In the genomic region with DNA sequence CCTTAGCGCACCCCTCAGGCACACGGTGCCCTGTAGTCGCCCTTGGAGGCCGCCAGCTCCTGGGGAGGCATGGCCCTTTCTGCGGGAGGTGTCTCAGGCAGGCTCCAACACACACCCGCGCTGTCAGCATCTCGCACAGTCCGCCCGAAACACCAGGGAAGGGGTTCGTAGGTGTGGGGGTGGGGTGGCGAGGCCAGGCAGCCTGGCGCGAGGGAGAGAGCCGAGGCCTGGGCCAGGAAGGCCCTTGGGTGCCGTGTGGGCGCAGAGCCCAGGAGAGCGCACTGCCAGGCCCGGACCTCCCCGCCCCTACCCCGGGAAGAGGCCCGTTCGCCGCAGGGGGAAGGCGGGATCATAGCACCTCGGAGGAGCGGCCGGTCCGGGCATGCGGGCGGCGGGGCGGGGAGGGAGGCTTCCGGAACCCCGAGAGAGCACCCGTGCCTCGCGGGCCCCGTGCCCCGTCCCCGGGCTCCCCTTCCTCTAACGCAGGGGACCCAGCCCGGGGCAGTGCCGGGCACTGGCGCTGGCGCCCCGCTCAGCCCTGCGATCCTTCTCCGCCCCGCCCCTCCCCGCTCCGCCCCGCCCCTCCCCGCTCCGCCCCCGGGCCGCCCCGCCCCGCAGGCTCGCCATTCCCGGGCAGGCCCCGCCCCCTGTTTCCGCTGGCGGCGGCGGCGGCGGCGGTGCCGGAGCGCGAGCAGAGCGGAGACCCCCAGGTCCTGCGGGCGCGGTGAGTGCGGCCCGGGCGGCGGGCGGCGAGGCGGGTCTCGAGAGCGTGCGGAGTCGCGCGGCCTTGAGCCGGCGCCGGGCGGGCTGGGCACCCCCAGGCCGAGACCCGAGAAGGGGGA, we compare ENCODE assay signal across 1 cellular context.
A peak's percentile ranks its signal among the peaks of the same experiment; 100 is the strongest.
TF ChIP-seq lines count a peak whose summit lies in the region.

TSPAN9 (plus strand) TSS at position 650 of the 842 bp plus-strand sequence. CDS start 123,815 bp downstream, outside the sequence.

TF ChIP-seq in K562, 482 proteins besides CTCF, POLR2A, EP300 and RAD21 (continued from another document and continues in another):
- TF ChIP-seq CBX2 (IDR thresholded peaks at IDR 0.05; ENCODE audit: insufficient read depth, low read length, poor library complexity, severe bottlenecking) (no peak), HEY1 (CRISPR knock-in tag; IDR thresholded peaks at IDR 0.05; ENCODE audit: borderline replicate concordance) (no peak), TSC22D4 (tag; IDR thresholded peaks at IDR 0.05) (no peak), ZNF316 (IDR thresholded peaks at IDR 0.05) (no peak), MTA2 (IDR thresholded peaks at IDR 0.05; ENCODE audit: low read depth) (no peak), HNRNPK (IDR thresholded peaks at IDR 0.05; ENCODE audit: low read depth, low read length, poor library complexity, severe bottlenecking) (no peak), ATF6 (CRISPR knock-in tag; IDR thresholded peaks at IDR 0.05) (no peak), ADNP (tag; IDR thresholded peaks at IDR 0.05) (no peak), MYBL2 (IDR thresholded peaks at IDR 0.05; ENCODE audit: low read depth) (no peak), MYBL2 (CRISPR knock-in tag; IDR thresholded peaks at IDR 0.05; ENCODE audit: borderline replicate concordance) (no peak), ZNF780A (CRISPR knock-in tag; IDR thresholded peaks at IDR 0.05) (no peak), JUN (IDR thresholded peaks at IDR 0.05; ENCODE audit: borderline replicate concordance, low read depth, low read length) (no peak), JUN (CRISPR knock-in tag; IDR thresholded peaks at IDR 0.05; ENCODE audit: borderline replicate concordance) (no peak), ATF4 (CRISPR knock-in tag; IDR thresholded peaks at IDR 0.05) (no peak), JUNB (CRISPR knock-in tag; conservative IDR thresholded peaks at IDR 0.05) (no peak), ZFP36 (IDR thresholded peaks at IDR 0.05; ENCODE audit: low read depth, low read length, partially characterized antibody) (no peak), SMAD1 (IDR thresholded peaks at IDR 0.05; ENCODE audit: low read depth, low read length, partially characterized antibody) (no peak), RREB1 (CRISPR knock-in tag; IDR thresholded peaks at IDR 0.05) (no peak), SNRNP70 (optimal IDR thresholded peaks at IDR 0.05; ENCODE audit: low read depth, low read length) (no peak), POLR2G (IDR thresholded peaks at IDR 0.05; ENCODE audit: low read depth, low read length) (0 out of 2 replicates have a peak, but pooled peaks have one; percentile 8), TCF3 (CRISPR knock-in tag; IDR thresholded peaks at IDR 0.05) (no peak), HDAC1 (IDR thresholded peaks at IDR 0.05) (0 out of 4 replicates have a peak, but pooled peaks of 1 of the 2 experiments have one; percentile 15)
- TF ChIP-seq, protein P1, sequence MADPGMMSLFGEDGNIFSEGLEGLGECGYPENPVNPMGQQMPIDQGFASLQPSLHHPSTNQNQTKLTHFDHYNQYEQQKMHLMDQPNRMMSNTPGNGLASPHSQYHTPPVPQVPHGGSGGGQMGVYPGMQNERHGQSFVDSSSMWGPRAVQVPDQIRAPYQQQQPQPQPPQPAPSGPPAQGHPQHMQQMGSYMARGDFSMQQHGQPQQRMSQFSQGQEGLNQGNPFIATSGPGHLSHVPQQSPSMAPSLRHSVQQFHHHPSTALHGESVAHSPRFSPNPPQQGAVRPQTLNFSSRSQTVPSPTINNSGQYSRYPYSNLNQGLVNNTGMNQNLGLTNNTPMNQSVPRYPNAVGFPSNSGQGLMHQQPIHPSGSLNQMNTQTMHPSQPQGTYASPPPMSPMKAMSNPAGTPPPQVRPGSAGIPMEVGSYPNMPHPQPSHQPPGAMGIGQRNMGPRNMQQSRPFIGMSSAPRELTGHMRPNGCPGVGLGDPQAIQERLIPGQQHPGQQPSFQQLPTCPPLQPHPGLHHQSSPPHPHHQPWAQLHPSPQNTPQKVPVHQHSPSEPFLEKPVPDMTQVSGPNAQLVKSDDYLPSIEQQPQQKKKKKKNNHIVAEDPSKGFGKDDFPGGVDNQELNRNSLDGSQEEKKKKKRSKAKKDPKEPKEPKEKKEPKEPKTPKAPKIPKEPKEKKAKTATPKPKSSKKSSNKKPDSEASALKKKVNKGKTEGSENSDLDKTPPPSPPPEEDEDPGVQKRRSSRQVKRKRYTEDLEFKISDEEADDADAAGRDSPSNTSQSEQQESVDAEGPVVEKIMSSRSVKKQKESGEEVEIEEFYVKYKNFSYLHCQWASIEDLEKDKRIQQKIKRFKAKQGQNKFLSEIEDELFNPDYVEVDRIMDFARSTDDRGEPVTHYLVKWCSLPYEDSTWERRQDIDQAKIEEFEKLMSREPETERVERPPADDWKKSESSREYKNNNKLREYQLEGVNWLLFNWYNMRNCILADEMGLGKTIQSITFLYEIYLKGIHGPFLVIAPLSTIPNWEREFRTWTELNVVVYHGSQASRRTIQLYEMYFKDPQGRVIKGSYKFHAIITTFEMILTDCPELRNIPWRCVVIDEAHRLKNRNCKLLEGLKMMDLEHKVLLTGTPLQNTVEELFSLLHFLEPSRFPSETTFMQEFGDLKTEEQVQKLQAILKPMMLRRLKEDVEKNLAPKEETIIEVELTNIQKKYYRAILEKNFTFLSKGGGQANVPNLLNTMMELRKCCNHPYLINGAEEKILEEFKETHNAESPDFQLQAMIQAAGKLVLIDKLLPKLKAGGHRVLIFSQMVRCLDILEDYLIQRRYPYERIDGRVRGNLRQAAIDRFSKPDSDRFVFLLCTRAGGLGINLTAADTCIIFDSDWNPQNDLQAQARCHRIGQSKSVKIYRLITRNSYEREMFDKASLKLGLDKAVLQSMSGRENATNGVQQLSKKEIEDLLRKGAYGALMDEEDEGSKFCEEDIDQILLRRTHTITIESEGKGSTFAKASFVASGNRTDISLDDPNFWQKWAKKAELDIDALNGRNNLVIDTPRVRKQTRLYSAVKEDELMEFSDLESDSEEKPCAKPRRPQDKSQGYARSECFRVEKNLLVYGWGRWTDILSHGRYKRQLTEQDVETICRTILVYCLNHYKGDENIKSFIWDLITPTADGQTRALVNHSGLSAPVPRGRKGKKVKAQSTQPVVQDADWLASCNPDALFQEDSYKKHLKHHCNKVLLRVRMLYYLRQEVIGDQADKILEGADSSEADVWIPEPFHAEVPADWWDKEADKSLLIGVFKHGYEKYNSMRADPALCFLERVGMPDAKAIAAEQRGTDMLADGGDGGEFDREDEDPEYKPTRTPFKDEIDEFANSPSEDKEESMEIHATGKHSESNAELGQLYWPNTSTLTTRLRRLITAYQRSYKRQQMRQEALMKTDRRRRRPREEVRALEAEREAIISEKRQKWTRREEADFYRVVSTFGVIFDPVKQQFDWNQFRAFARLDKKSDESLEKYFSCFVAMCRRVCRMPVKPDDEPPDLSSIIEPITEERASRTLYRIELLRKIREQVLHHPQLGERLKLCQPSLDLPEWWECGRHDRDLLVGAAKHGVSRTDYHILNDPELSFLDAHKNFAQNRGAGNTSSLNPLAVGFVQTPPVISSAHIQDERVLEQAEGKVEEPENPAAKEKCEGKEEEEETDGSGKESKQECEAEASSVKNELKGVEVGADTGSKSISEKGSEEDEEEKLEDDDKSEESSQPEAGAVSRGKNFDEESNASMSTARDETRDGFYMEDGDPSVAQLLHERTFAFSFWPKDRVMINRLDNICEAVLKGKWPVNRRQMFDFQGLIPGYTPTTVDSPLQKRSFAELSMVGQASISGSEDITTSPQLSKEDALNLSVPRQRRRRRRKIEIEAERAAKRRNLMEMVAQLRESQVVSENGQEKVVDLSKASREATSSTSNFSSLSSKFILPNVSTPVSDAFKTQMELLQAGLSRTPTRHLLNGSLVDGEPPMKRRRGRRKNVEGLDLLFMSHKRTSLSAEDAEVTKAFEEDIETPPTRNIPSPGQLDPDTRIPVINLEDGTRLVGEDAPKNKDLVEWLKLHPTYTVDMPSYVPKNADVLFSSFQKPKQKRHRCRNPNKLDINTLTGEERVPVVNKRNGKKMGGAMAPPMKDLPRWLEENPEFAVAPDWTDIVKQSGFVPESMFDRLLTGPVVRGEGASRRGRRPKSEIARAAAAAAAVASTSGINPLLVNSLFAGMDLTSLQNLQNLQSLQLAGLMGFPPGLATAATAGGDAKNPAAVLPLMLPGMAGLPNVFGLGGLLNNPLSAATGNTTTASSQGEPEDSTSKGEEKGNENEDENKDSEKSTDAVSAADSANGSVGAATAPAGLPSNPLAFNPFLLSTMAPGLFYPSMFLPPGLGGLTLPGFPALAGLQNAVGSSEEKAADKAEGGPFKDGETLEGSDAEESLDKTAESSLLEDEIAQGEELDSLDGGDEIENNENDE (IDR thresholded peaks at IDR 0.05; ENCODE audit: low read depth, low read length): no peak
- TF ChIP-seq, protein P2, sequence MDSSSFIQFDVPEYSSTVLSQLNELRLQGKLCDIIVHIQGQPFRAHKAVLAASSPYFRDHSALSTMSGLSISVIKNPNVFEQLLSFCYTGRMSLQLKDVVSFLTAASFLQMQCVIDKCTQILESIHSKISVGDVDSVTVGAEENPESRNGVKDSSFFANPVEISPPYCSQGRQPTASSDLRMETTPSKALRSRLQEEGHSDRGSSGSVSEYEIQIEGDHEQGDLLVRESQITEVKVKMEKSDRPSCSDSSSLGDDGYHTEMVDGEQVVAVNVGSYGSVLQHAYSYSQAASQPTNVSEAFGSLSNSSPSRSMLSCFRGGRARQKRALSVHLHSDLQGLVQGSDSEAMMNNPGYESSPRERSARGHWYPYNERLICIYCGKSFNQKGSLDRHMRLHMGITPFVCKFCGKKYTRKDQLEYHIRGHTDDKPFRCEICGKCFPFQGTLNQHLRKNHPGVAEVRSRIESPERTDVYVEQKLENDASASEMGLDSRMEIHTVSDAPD (CRISPR knock-in tag; IDR thresholded peaks at IDR 0.05): no peak
- TF ChIP-seq, protein P3, sequence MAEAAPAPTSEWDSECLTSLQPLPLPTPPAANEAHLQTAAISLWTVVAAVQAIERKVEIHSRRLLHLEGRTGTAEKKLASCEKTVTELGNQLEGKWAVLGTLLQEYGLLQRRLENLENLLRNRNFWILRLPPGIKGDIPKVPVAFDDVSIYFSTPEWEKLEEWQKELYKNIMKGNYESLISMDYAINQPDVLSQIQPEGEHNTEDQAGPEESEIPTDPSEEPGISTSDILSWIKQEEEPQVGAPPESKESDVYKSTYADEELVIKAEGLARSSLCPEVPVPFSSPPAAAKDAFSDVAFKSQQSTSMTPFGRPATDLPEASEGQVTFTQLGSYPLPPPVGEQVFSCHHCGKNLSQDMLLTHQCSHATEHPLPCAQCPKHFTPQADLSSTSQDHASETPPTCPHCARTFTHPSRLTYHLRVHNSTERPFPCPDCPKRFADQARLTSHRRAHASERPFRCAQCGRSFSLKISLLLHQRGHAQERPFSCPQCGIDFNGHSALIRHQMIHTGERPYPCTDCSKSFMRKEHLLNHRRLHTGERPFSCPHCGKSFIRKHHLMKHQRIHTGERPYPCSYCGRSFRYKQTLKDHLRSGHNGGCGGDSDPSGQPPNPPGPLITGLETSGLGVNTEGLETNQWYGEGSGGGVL (CRISPR knock-in tag; IDR thresholded peaks at IDR 0.05): no peak
